9 cellular contexts compared by ENCODE assay signal in genomic region chr22:50691521-50691920, GRCh38.
DNase-seq lines count a peak whose midpoint lies in the region; FAIRE-seq and TF ChIP-seq lines count a peak whose summit lies in the region.
"Had no signal": no experiment of that assay in that cellular context is flagged by ENCODE, and none has a peak within 500 bp of the region (broad histone marks: within the 10 kb centered on the region; RNA-seq: fewer than 3 reads in every experiment).

No MANE protein-coding gene starts in this region.

- TF ChIP-seq CTCF in GM10248 (IDR thresholded peaks at IDR 0.05; ENCODE audit: control extremely low read depth, extremely low read depth, low read depth, missing control alignments): peak; percentile 62
- peak; percentile 67 for TF ChIP-seq CTCF in OCI-LY3 (IDR thresholded peaks at IDR 0.05; ENCODE audit: low read depth, low read length)
- peak; percentile 49 to 66 (median 52) for TF ChIP-seq CTCF in nephron (IDR thresholded peaks at IDR 0.05; ENCODE audit: unreplicated experiment in 3 of 3)

- CTCF ChIA-PET in GM10248 (lab: Yijun Ruan, JAX): interaction anchor here (0.7 to 2.4 kb wide), 10 partner anchors 9 to 447 kb away, joined by 3 to 11 read pairs (median 3); partner anchors contain the start of gene ARSA

- H3K4me1 ChIP-seq in OCI-LY3 (ENCODE audit: low read length): 0 out of 2 replicates have a peak, but pooled peaks cover 6% of the 10 kb centered on the region

- H3K27ac Mint-ChIP-seq in nephron: no peak overlapping the region
- H3K27ac Mint-ChIP-seq: stimulated activated naive CD8-positive, alpha-beta T cell treated with anti-CD3 and anti-CD28 coated beads, Interleukin-15, Interleukin-2, amounts not matched to agents 100 ng/mL and 50 ng/mL, for 24 hours had no signal

- H3K9ac ChIP-seq in OCI-LY3 (ENCODE audit: low read length): no peak overlapping the region

- H3K9me3 Mint-ChIP-seq in nephron: peaks cover 5% of the 10 kb centered on the region
- H3K9me3 Mint-ChIP-seq: stimulated activated naive CD8-positive, alpha-beta T cell treated with anti-CD3 and anti-CD28 coated beads, Interleukin-15, Interleukin-2, amounts not matched to agents 100 ng/mL and 50 ng/mL, for 24 hours had no signal

- H3K27me3 Mint-ChIP-seq in nephron (ENCODE audit: low read depth): no peaks in the 10 kb centered on the region

- no peak for FAIRE-seq in urothelium cell line (lab: Jason Lieb, UNC)

- no peaks in the 10 kb centered on the region for H3K27me3 ChIP-seq in OCI-LY3 (ENCODE audit: low read depth, low read length)

- no peaks in the 10 kb centered on the region for H3K9me3 ChIP-seq in OCI-LY3 (ENCODE audit: insufficient read depth, low read length)

- no peak overlapping the region for H3K4me2 ChIP-seq in OCI-LY3 (ENCODE audit: low read length)

- no peaks in the 10 kb centered on the region for H3K4me1 Mint-ChIP-seq in nephron

- DNase-seq in ACHN (peak; percentile 47), GM10248 (ENCODE audit: extremely low spot score) (no peak), NCI-H1105 (lab: John Stamatoyannopoulos, UW) (no peak), urothelium cell line (ENCODE audit: low spot score) (no peak), T1000 (lab: John Stamatoyannopoulos, UW) (no peak)
- peak; percentile 18 for DNase-seq in central memory CD4-positive, alpha-beta T cell

- in situ Hi-C loops in ACHN (cut with HindIII; ENCODE audit: low pct_ligation_motif_present, low pct_unique_long_range_greater_than_20kb, low sequenced_read_pairs): no loop called here

- POLR2A ChIA-PET in GM10248 (lab: Yijun Ruan, JAX): no interaction called here

- H4K20me1 ChIP-seq in OCI-LY3 (ENCODE audit: insufficient read depth, low read length): no peaks in the 10 kb centered on the region

- no peak overlapping the region for H3K4me3 ChIP-seq in OCI-LY3 (ENCODE audit: low read length)

- no peaks in the 10 kb centered on the region for H3K79me2 ChIP-seq in OCI-LY3 (ENCODE audit: low read length)

- H3K36me3 Mint-ChIP-seq in nephron (ENCODE audit: low read depth): peaks cover 15% of the 10 kb centered on the region

- H3K4me3 Mint-ChIP-seq in nephron: no peak overlapping the region
- H3K4me3 Mint-ChIP-seq: stimulated activated naive CD8-positive, alpha-beta T cell treated with anti-CD3 and anti-CD28 coated beads, Interleukin-15, Interleukin-2, amounts not matched to agents 100 ng/mL and 50 ng/mL, for 24 hours had no signal

- H3K36me3 ChIP-seq in OCI-LY3 (replicated peaks; ENCODE audit: low read depth, low read length): no peaks in the 10 kb centered on the region

- H2AFZ ChIP-seq in OCI-LY3 (ENCODE audit: low read depth, low read length): no peak overlapping the region

- no peak overlapping the region for H3K27ac ChIP-seq in OCI-LY3 (ENCODE audit: low read length)

Comparison
In these comparisons a context has a peak if more than half of its experiments do, and no peak if none do; other contexts are left out.
1. DNase-seq: peak in ACHN (single experiment) and central memory CD4-positive, alpha-beta T cell (single experiment); none in GM10248 (single experiment), NCI-H1105 (single experiment), urothelium cell line (single experiment) and T1000 (single experiment).
2. Peak in every context shown above with its lines, with median percentiles within 50 percentile points of each other: CTCF ChIP-seq.